ENCODE assay signal across 33 cellular contexts in genomic region chr18:51878724-51879123, GRCh38.
"Had no signal": no experiment of that assay in that cellular context is flagged by ENCODE, and none has a peak within 500 bp of the region (broad histone marks: within the 10 kb centered on the region; RNA-seq: fewer than 3 reads in every experiment).

No MANE protein-coding gene starts in this region.

- ATAC-seq: activated CD8-positive, alpha-beta T cell treated with anti-CD3 and anti-CD28 coated beads for 36 hours; activated naive CD4-positive, alpha-beta T cell treated with anti-CD3 and anti-CD28 coated beads, Interleukin-2, amount 50 U/mL, for 72 hours; activated T-cell treated with anti-CD3 and anti-CD28 coated beads, Interleukin-2, amount 50 U/mL, for 4 hours; activated T-cell treated with anti-CD3 and anti-CD28 coated beads, Interleukin-2, amount 50 U/mL, for 72 hours; activated T-helper 17 cell treated with anti-CD3 and anti-CD28 coated beads, Interleukin-2, amount 50 U/mL, for 72 hours; body of pancreas had no signal

- H3K4me3 ChIP-seq: adrenal gland, body of pancreas, breast epithelium had no signal

- H3K9me3 ChIP-seq: adrenal gland, body of pancreas had no signal

- H3K27ac ChIP-seq: adrenal gland, body of pancreas, brain microvascular endothelial cell, breast epithelium, VCaP had no signal

- FAIRE-seq: astrocyte, TTC549 had no signal

- H3K36me3 ChIP-seq: adrenal gland, brain microvascular endothelial cell, breast epithelium had no signal

- DNase-seq: activated B cell treated with CpG ODN at 0.5 μM for 24 hours; activated CD4-positive, alpha-beta memory T cell treated with anti-CD3 and anti-CD28 coated beads for 36 hours; activated CD4-positive, alpha-beta T cell treated with anti-CD3 and anti-CD28 coated beads for 4 hours; activated CD4-positive, alpha-beta T cell treated with anti-CD3 and anti-CD28 coated beads, Interleukin-2, amount 10 ng/mL, durations not matched to agents 24 days and 14 days; activated CD4-positive, alpha-beta T cell treated with anti-CD3 and anti-CD28 coated beads, Interleukin-2, amount 50 U/mL, for 1 hour; activated CD4-positive, alpha-beta T cell treated with anti-CD3 and anti-CD28 coated beads, Interleukin-2, amount 50 U/mL, for 4 hours; activated CD4-positive, CD25-positive, alpha-beta regulatory T cell treated with anti-CD3 and anti-CD28 coated beads, Interleukin-2, amount 50 U/mL, for 72 hours; activated CD8-positive, alpha-beta memory T cell treated with anti-CD3 and anti-CD28 coated beads, Interleukin-2, amount 50 U/mL, for 4 hours; activated CD8-positive, alpha-beta T cell treated with anti-CD3 and anti-CD28 coated beads for 36 hours; activated effector memory CD4-positive, alpha-beta T cell treated with anti-CD3 and anti-CD28 coated beads, Interleukin-2, amount 50 U/mL, for 16 hours; activated gamma-delta T cell treated with Interleukin-2 at 50 U/mL for 16 hours; activated naive CD4-positive, alpha-beta T cell; activated naive CD4-positive, alpha-beta T cell treated with anti-CD3 and anti-CD28 coated beads for 36 hours; activated naive CD4-positive, alpha-beta T cell treated with anti-CD3 and anti-CD28 coated beads, Interleukin-2, amount 50 U/mL, for 16 hours; activated naive CD8-positive, alpha-beta T cell treated with anti-CD3 and anti-CD28 coated beads for 36 hours; activated T-cell treated with anti-CD3 and anti-CD28 coated beads for 4 hours; activated T-cell treated with anti-CD3 and anti-CD28 coated beads, Interleukin-2, amount 50 U/mL, for 1 hour; activated T-cell treated with anti-CD3 and anti-CD28 coated beads, Interleukin-2, amount 50 U/mL, for 4 hours; activated T-cell treated with anti-CD3 and anti-CD28 coated beads, Interleukin-2, amount 50 U/mL, for 72 hours; adrenal gland; amniotic stem cell; aorta; body of pancreas; brain microvascular endothelial cell; central memory CD4-positive, alpha-beta T cell; T-helper 2 cell; T-helper 9 cell had no signal

- H3K27me3 ChIP-seq: adrenal gland, body of pancreas, brain microvascular endothelial cell, breast epithelium had no signal

- H3K4me1 ChIP-seq: adrenal gland, body of pancreas, breast epithelium had no signal
